1 cellular context compared by ENCODE assay signal in the genomic region with DNA sequence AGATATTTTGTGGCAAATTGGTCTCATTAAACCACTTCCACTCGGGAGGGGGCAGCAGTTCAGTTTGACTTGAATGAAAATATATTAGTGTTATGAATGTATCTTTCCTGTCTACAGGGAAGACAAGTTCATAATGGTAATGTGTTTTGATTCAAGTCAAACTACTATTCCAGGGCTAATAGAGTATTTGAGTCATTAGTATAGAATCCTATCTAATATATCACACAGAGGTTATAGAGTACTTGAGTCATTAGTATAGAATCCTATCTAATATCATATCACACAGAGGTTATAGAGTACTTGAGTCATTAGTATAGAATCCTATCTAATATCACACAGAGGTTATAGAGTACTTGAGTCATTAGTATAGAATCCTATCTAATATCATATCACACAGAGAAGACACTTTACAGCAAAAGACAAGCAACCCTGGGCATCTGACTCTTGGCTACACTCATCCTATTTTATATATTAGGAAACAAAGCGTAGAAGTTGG.
TF ChIP-seq lines count a peak whose summit lies in the region.

No MANE protein-coding gene starts in this region.

TF ChIP-seq in GM23338, 12 proteins besides CTCF, POLR2A, EP300 and RAD21 (continued from another document):
- no peak for TF ChIP-seq ZNF462 (CRISPR knock-in tag; IDR thresholded peaks at IDR 0.05)
- TF ChIP-seq, protein P1, sequence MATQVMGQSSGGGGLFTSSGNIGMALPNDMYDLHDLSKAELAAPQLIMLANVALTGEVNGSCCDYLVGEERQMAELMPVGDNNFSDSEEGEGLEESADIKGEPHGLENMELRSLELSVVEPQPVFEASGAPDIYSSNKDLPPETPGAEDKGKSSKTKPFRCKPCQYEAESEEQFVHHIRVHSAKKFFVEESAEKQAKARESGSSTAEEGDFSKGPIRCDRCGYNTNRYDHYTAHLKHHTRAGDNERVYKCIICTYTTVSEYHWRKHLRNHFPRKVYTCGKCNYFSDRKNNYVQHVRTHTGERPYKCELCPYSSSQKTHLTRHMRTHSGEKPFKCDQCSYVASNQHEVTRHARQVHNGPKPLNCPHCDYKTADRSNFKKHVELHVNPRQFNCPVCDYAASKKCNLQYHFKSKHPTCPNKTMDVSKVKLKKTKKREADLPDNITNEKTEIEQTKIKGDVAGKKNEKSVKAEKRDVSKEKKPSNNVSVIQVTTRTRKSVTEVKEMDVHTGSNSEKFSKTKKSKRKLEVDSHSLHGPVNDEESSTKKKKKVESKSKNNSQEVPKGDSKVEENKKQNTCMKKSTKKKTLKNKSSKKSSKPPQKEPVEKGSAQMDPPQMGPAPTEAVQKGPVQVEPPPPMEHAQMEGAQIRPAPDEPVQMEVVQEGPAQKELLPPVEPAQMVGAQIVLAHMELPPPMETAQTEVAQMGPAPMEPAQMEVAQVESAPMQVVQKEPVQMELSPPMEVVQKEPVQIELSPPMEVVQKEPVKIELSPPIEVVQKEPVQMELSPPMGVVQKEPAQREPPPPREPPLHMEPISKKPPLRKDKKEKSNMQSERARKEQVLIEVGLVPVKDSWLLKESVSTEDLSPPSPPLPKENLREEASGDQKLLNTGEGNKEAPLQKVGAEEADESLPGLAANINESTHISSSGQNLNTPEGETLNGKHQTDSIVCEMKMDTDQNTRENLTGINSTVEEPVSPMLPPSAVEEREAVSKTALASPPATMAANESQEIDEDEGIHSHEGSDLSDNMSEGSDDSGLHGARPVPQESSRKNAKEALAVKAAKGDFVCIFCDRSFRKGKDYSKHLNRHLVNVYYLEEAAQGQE (IDR thresholded peaks at IDR 0.05; ENCODE audit: unreplicated experiment) = no peak
- TF ChIP-seq EZH2 (IDR thresholded peaks at IDR 0.05; ENCODE audit: low read depth, unreplicated experiment) = no peak
TF ChIP-seq in GM23338: peak in this region for 0.
